In the genomic region with DNA sequence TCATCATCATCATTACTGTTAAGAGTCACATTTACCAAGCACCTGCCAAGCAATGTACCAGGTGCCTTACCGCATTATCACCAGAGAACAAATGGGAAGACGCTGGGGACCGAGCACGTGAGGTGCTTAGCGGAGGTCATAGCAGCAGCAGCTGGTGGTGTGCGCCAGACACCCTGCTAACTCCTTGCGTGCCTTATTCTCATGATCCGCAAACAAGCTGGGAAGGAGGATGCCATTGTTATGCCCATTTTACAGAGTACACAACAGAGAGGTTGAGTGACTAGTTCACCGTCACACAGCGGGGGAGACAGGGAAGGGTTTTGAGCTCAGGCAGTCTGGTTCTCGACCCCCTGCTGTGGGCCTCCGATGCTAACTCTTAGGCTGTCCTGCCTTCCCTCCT, we compare ENCODE assay signal across 12 cellular contexts. TPM values are rescaled to one million over a fixed set of nuclear protein-coding genes. Genes with fewer than 3 reads are reported as not detected.
DNase-seq lines count a peak whose midpoint lies in the region; ATAC-seq and TF ChIP-seq lines count a peak whose summit lies in the region.
"Had no signal": no experiment of that assay in that cellular context is flagged by ENCODE, and none has a peak within 500 bp of the region (broad histone marks: within the 10 kb centered on the region; RNA-seq: fewer than 3 reads in every experiment).

No MANE protein-coding gene starts in this region.

- no peaks in the 10 kb centered on the region for H3K36me3 ChIP-seq in HEK293 (ENCODE audit: control insufficient read depth in 2 of 2, insufficient read depth in 1 of 2, low read length in 2 of 2)
- no peaks in the 10 kb centered on the region for H3K36me3 ChIP-seq in upper lobe of left lung
- no peaks in the 10 kb centered on the region for H3K36me3 ChIP-seq in trophoblast cell (ENCODE audit: control insufficient read depth in 1 of 2, insufficient read depth in 2 of 2, low read length in 2 of 2)
- H3K36me3 ChIP-seq: gastroesophageal sphincter, sigmoid colon had no signal

- no peak overlapping the region for H3K4me3 ChIP-seq in HEK293 (ENCODE audit: low read depth, low read length)
- no peak overlapping the region for H3K4me3 ChIP-seq in upper lobe of left lung
- no peak overlapping the region for H3K4me3 ChIP-seq in trophoblast cell (ENCODE audit: low read depth, low read length)
- H3K4me3 ChIP-seq: gastroesophageal sphincter, sigmoid colon had no signal

- H2BK120ac ChIP-seq in trophoblast cell (ENCODE audit: insufficient read depth, low read length, poor library complexity), result no peak overlapping the region

- no peak overlapping the region for H2AK5ac ChIP-seq in trophoblast cell (ENCODE audit: low read length)

- TF ChIP-seq CTCF in CD4-positive, alpha-beta T cell (IDR thresholded peaks at IDR 0.05), result no peak
- TF ChIP-seq CTCF in HEK293 (tag by site-specific recombination; IDR thresholded peaks at IDR 0.05) (no peak), upper lobe of left lung (IDR thresholded peaks at IDR 0.05) (no peak)

- no peak overlapping the region for H4K91ac ChIP-seq in trophoblast cell (ENCODE audit: low read depth, low read length)

- no peaks in the 10 kb centered on the region for H3K9me3 ChIP-seq in CD4-positive, alpha-beta T cell (ENCODE audit: control insufficient read depth, low read length)
- H3K9me3 ChIP-seq in HEK293 (ENCODE audit: control insufficient read depth, insufficient read depth, low read depth, low read length) (no peaks in the 10 kb centered on the region), upper lobe of left lung (no peaks in the 10 kb centered on the region), trophoblast cell (ENCODE audit: insufficient read depth, low read depth, low read length) (no peaks in the 10 kb centered on the region)
- H3K9me3 ChIP-seq: gastroesophageal sphincter, sigmoid colon had no signal

- H3K79me2 ChIP-seq in trophoblast cell (ENCODE audit: control insufficient read depth, insufficient read depth, low read length, poor library complexity), result no peaks in the 10 kb centered on the region

- no peaks in the 10 kb centered on the region for H3K27me3 ChIP-seq in CD4-positive, alpha-beta T cell (ENCODE audit: control insufficient read depth, insufficient read depth, low read length)
- no peaks in the 10 kb centered on the region for H3K27me3 ChIP-seq in upper lobe of left lung
- peaks cover under 1% of the 10 kb centered on the region for H3K27me3 ChIP-seq in trophoblast cell (ENCODE audit: insufficient read depth, low read length)

- no peak for DNase-seq in CD4-positive, alpha-beta T cell
- peak; percentile 89 for DNase-seq in NCI-H69 (lab: John Stamatoyannopoulos, UW)
- no peak for DNase-seq in effector memory CD8-positive, alpha-beta T cell
- DNase-seq in upper lobe of left lung, result no peak
- no peak for DNase-seq in NCI-H2029 treated with DMSO at 0.1 percent for 48 hours (lab: John Stamatoyannopoulos, UW)
- DNase-seq in trophoblast cell, result no peak
- DNase-seq: effector CD8-positive, alpha-beta T cell; RPMI8226; sigmoid colon had no signal

- no peak overlapping the region for H3K4ac ChIP-seq in trophoblast cell (ENCODE audit: low read depth, low read length)

- POLR2A ChIA-PET in CD4-positive, alpha-beta T cell (lab: Charles Lee), result no interaction called here
- POLR2A ChIA-PET in HEK293 (lab: Yijun Ruan, JAX), result interaction anchor here (0.9 kb wide), 1 partner anchor 8 kb away, joined by 3 read pairs; no protein-coding TSS in a partner anchor

- 94 to 98% methylated on average over 11 to 12 of the region's 12 CpGs for WGBS in upper lobe of left lung, 2 donors
- WGBS in trophoblast cell (ENCODE audit: extremely low coverage, insufficient coverage, insufficient read length), result no CpG with 5 or more reads among the region's 12 CpGs

- intact Hi-C loops in CD4-positive, alpha-beta T cell (cut with DNase I, micrococcal nuclease), result no loop called here

- no peak overlapping the region for H3K23ac ChIP-seq in trophoblast cell (ENCODE audit: low read length)

- H3K36me3 Mint-ChIP-seq in CD4-positive, alpha-beta T cell (ENCODE audit: low read depth), result peaks cover 51% of the 10 kb centered on the region
- H3K36me3 Mint-ChIP-seq in effector memory CD8-positive, alpha-beta T cell (ENCODE audit: insufficient read depth), result peaks cover 37% of the 10 kb centered on the region

- H3K4me3 Mint-ChIP-seq in CD4-positive, alpha-beta T cell, result peak overlapping the region; percentile 54
- H3K4me3 Mint-ChIP-seq in effector memory CD8-positive, alpha-beta T cell, result no peak overlapping the region

- no peaks in the 10 kb centered on the region for H3K27me3 Mint-ChIP-seq in CD4-positive, alpha-beta T cell
- H3K27me3 Mint-ChIP-seq in effector memory CD8-positive, alpha-beta T cell, result no peaks in the 10 kb centered on the region

- H4K8ac ChIP-seq in trophoblast cell (ENCODE audit: low read depth, low read length), result no peak overlapping the region

- H3K4me1 Mint-ChIP-seq in CD4-positive, alpha-beta T cell (ENCODE audit: low read depth), result peaks cover 57% of the 10 kb centered on the region
- peaks cover 49 to 55% of the 10 kb centered on the region in 2 donors for H3K4me1 Mint-ChIP-seq in effector memory CD8-positive, alpha-beta T cell (ENCODE audit: low read depth in 2 of 2)

- TF ChIP-seq POLR2A in upper lobe of left lung (IDR thresholded peaks at IDR 0.05), result no peak

- no peak overlapping the region for H3K4me2 ChIP-seq in trophoblast cell (ENCODE audit: low read length)

- CTCF ChIA-PET in CD4-positive, alpha-beta T cell (lab: Charles Lee), result no interaction called here
- CTCF ChIA-PET in HEK293 (lab: Yijun Ruan, JAX), result interaction anchor here (1.2 to 2.1 kb wide), 2 partner anchors 21 to 43 kb away, joined by 6 to 8 read pairs; no protein-coding TSS in a partner anchor

- H3K9ac ChIP-seq in trophoblast cell (ENCODE audit: low read length), result no peak overlapping the region

- peak overlapping the region; percentile 88 for H3K27ac Mint-ChIP-seq in CD4-positive, alpha-beta T cell
- peak overlapping the region; percentile 77 to 81 for H3K27ac Mint-ChIP-seq in effector memory CD8-positive, alpha-beta T cell

- H3K79me1 ChIP-seq in trophoblast cell (ENCODE audit: low read length), result no peaks in the 10 kb centered on the region

- no peak overlapping the region for H3K18ac ChIP-seq in trophoblast cell (ENCODE audit: low read length)

- no peak overlapping the region for H3K27ac ChIP-seq in CD4-positive, alpha-beta T cell (ENCODE audit: low read depth, low read length)
- H3K27ac ChIP-seq in HEK293 (ENCODE audit: extremely low read depth, low read depth, low read length) (no peak overlapping the region), upper lobe of left lung (no peak overlapping the region), trophoblast cell (ENCODE audit: low read depth, low read length) (no peak overlapping the region)
- H3K27ac ChIP-seq: sigmoid colon had no signal

- no peak for ATAC-seq in CD4-positive, alpha-beta T cell (ENCODE audit: poor library complexity)
- no peak for ATAC-seq in effector memory CD8-positive, alpha-beta T cell (replicated peaks)
- ATAC-seq in upper lobe of left lung (ENCODE audit: low FRiP score in 2 of 2) (no peak), GM18867 (IDR thresholded peaks at IDR 0.05; ENCODE audit: unreplicated experiment) (no peak)
- ATAC-seq: gastroesophageal sphincter had no signal

- H3K9me3 Mint-ChIP-seq in CD4-positive, alpha-beta T cell, result no peaks in the 10 kb centered on the region
- no peaks in the 10 kb centered on the region for H3K9me3 Mint-ChIP-seq in effector memory CD8-positive, alpha-beta T cell

- H3K4me1 ChIP-seq in HEK293 (ENCODE audit: control insufficient read depth, insufficient read depth, low read length), result peaks cover 8% of the 10 kb centered on the region
- H3K4me1 ChIP-seq in upper lobe of left lung, result peaks cover 34 to 44% (median 41%) of the 10 kb centered on the region in 4 donors
- H3K4me1 ChIP-seq in trophoblast cell (ENCODE audit: control insufficient read depth in 1 of 2, insufficient read depth in 2 of 2, low read length in 2 of 2), result peaks cover 0 to 3% of the 10 kb centered on the region in 2 experiments

- no peak overlapping the region for H2AFZ ChIP-seq in trophoblast cell (ENCODE audit: insufficient read depth, low read length, poor library complexity)

- H3K14ac ChIP-seq in trophoblast cell (ENCODE audit: low read length), result no peak overlapping the region

- no peak overlapping the region for H2BK12ac ChIP-seq in trophoblast cell (ENCODE audit: low read length)

- H2BK5ac ChIP-seq in trophoblast cell (ENCODE audit: low read depth, low read length, poor library complexity), result no peak overlapping the region

- TF ChIP-seq EP300 in upper lobe of left lung (IDR thresholded peaks at IDR 0.05), result no peak

- no peak overlapping the region for H4K12ac ChIP-seq in trophoblast cell (ENCODE audit: low read depth, low read length)

RNA-seq across cellular contexts. Expression of a gene that starts 7.3 kb away (rescaled TPM):
- total RNA-seq in CD4-positive, alpha-beta T cell, result 100 to 1,000 TPM; 197 to 199 TPM
- 10 to 100 TPM; 27.9 to 82.8 (median 41.4) TPM for total RNA-seq in upper lobe of left lung
- polyA plus RNA-seq in trophoblast cell (2013), result 4.2 and 4.5 TPM in 2 replicates

RNA-seq across cellular contexts. Expression of a gene that starts 40.7 kb away (rescaled TPM):
- 1 to 10 TPM in 1 of 2 experiments, under 1 TPM in 1; 0.34 to 1.0 TPM for total RNA-seq in CD4-positive, alpha-beta T cell
- total RNA-seq in upper lobe of left lung, result 10 to 100 TPM in 2 of 6 donors, 1 to 10 TPM in 4; 3.7 to 29.9 (median 9.4) TPM
- not detected in 2 replicates for polyA plus RNA-seq in trophoblast cell (2013)
